Comparison of ENCODE assay signal across 8 cellular contexts in genomic region chr1:170664828-170665617, GRCh38. TPM values are rescaled to one million over a fixed set of nuclear protein-coding genes. Genes with fewer than 3 reads are reported as not detected.
DNase-seq lines count a peak whose midpoint lies in the region; ATAC-seq and TF ChIP-seq lines count a peak whose summit lies in the region.

No MANE protein-coding gene starts in this region.

- H3K27ac ChIP-seq in A673 (ENCODE audit: low read depth, low read length, poor library complexity, severe bottlenecking) (no peak overlapping the region), brain microvascular endothelial cell (peak overlapping the region; percentile 85), transverse colon (peak overlapping the region; percentile 8 to 60 (median 40))

- peaks cover 78% of the 10 kb centered on the region for H3K27me3 ChIP-seq in A673 (replicated peaks; ENCODE audit: insufficient read depth, low read depth, low read length, poor library complexity)
- no peaks in the 10 kb centered on the region for H3K27me3 ChIP-seq in brain microvascular endothelial cell (replicated peaks)
- H3K27me3 ChIP-seq in transverse colon, result peaks cover 100% of the 10 kb centered on the region

- peak; percentile 72 for ATAC-seq in left lobe of liver

- in situ Hi-C loops in brain microvascular endothelial cell (cut with HindIII; ENCODE audit: low pct_ligation_motif_present, low sequenced_read_pairs), result no loop called here
- in situ Hi-C loops in transverse colon (cut with MboI; ENCODE audit: low pct_ligation_motif_present in 1 of 4, low pct_unique_long_range_greater_than_20kb in 1 of 4, low sequenced_read_pairs in 3 of 4), result no loop called here
- in situ Hi-C loops in KBM-7 (cut with MboI; ENCODE audit: low pct_unique_long_range_greater_than_20kb, low sequenced_read_pairs), result no loop called here

- H3K9me3 ChIP-seq in A673 (ENCODE audit: low read depth, low read length, poor library complexity, severe bottlenecking), result no peaks in the 10 kb centered on the region
- no peaks in the 10 kb centered on the region for H3K9me3 ChIP-seq in transverse colon

- no peak for TF ChIP-seq POLR2A in transverse colon (IDR thresholded peaks at IDR 0.05)

- DNase-seq in A673 (ENCODE audit: low spot score), result no peak
- DNase-seq in HFF-Myc (ENCODE audit: extremely low read depth, low read depth), result no peak
- DNase-seq in brain microvascular endothelial cell, result peak; percentile 52
- no peak for DNase-seq in left lobe of liver (ENCODE audit: low spot score)
- DNase-seq in transverse colon, result peak; percentile 34
- no peak for DNase-seq in NCI-H187 treated with DMSO at 0.1 percent for 48 hours (lab: John Stamatoyannopoulos, UW)
- DNase-seq in KBM-7, result no peak
- DNase-seq in NCI-H1694 treated with DMSO at 0.1 percent for 48 hours (lab: John Stamatoyannopoulos, UW), result no peak

- no TSS peak for BruUV-seq in A673 (replicated peaks; lab: Mats Ljungman, UMichigan)

- WGBS in transverse colon (ENCODE audit: low coverage in 1 of 2), 2 donors, result 20 to 26% methylated on average over 1 to 34 of the region's 37 CpGs

- no peak for TF ChIP-seq EP300 in transverse colon (IDR thresholded peaks at IDR 0.05; ENCODE audit: low read depth)

- POLR2A ChIA-PET in A673 (lab: Charles Lee; ENCODE audit: low non-redundant PET), result no interaction called here

- H3K4me1 ChIP-seq in A673 (ENCODE audit: insufficient read depth, low read length, poor library complexity, severe bottlenecking), result peaks cover 15% of the 10 kb centered on the region
- H3K4me1 ChIP-seq in transverse colon, result peaks cover 10 to 51% (median 35%) of the 10 kb centered on the region in 4 donors

- CTCF ChIA-PET in A673 (lab: Charles Lee), result no interaction called here

- H3K36me3 ChIP-seq in A673 (ENCODE audit: insufficient read depth, low read length, poor library complexity, severe bottlenecking) (no peaks in the 10 kb centered on the region), brain microvascular endothelial cell (replicated peaks) (no peaks in the 10 kb centered on the region), transverse colon (no peaks in the 10 kb centered on the region)

- H3K4me3 ChIP-seq in A673 (ENCODE audit: low read depth, low read length, poor library complexity, severe bottlenecking) (peak overlapping the region; percentile 44), HFF-Myc (replicated peaks; ENCODE audit: low read depth, low read length) (peak overlapping the region; percentile 91), brain microvascular endothelial cell (ENCODE audit: low read depth, low read length) (peak overlapping the region; percentile 92), transverse colon (peak overlapping the region; percentile 16 to 60 (median 38))

- intact Hi-C loops in A673 (cut with micrococcal nuclease; ENCODE audit: unreplicated experiment) (loop anchor here (2.0 to 5.0 kb wide), 2 partner anchors 133 to 170 kb away; partner anchors contain the start of gene GORAB), transverse colon (cut with DNase I; ENCODE audit: low total_unique reads) (no loop called here)

- TF ChIP-seq CTCF in A673 (conservative IDR thresholded peaks at IDR 0.05; ENCODE audit: low read depth, low read length) (0 out of 2 replicates have a peak, but pooled peaks have one; percentile 16), HFF-Myc (IDR thresholded peaks at IDR 0.05; ENCODE audit: low read depth, low read length, missing control alignments) (peak; percentile 26), brain microvascular endothelial cell (IDR thresholded peaks at IDR 0.05; ENCODE audit: low read depth, low read length, missing control alignments) (peak; percentile 58), transverse colon (IDR thresholded peaks at IDR 0.05) (no peak)

RNA-seq across cellular contexts. Expression of gene PRRX1, which starts 1.1 kb away (rescaled TPM):
- 4.5 and 5.6 TPM in 2 replicates for total RNA-seq in A673 (2021)
- total RNA-seq in left lobe of liver, result 0.15 TPM
- total RNA-seq in transverse colon, result 1 to 10 TPM in 3 of 4 donors, under 1 TPM in 1; 0.75 to 9.2 (median 2.7) TPM

Comparison
In these comparisons a context has a peak if more than half of its experiments do, and no peak if none do; other contexts are left out.
1. DNase-seq: peak in brain microvascular endothelial cell (single experiment) and transverse colon (single experiment); none in A673 (single experiment), HFF-Myc (single experiment), left lobe of liver (single experiment), NCI-H187 treated with DMSO at 0.1 percent for 48 hours (single experiment), KBM-7 (single experiment) and NCI-H1694 treated with DMSO at 0.1 percent for 48 hours (single experiment).
2. H3K4me3 ChIP-seq: peak in every context shown above with its lines; median percentile 92 in brain microvascular endothelial cell; 91 in HFF-Myc; 44 in A673; 38 in transverse colon.
3. CTCF ChIP-seq: peak in A673 (single experiment), HFF-Myc (single experiment) and brain microvascular endothelial cell (single experiment); none in transverse colon (0 of 5).